15 cellular contexts compared by ENCODE assay signal in genomic region chr1:218739426-218739825, GRCh38.
A peak's percentile ranks its signal among the peaks of the same experiment; 100 is the strongest.
DNase-seq lines count a peak whose midpoint lies in the region; ATAC-seq, FAIRE-seq and TF ChIP-seq lines count a peak whose summit lies in the region.
"Had no signal": no experiment of that assay in that cellular context is flagged by ENCODE, and none has a peak within 500 bp of the region (broad histone marks: within the 10 kb centered on the region; RNA-seq: fewer than 3 reads in every experiment).

No MANE protein-coding gene starts in this region.

- H3K4me1 ChIP-seq in left ventricle myocardium inferior = peaks cover 21% of the 10 kb centered on the region

- H3K27ac Mint-ChIP-seq in stimulated activated naive B cell treated with anti-CD40 and anti-IgM and Interleukin-4, amounts not matched to agents 10 μg/mL and 1 μg/mL and 100 μg/mL, for 72 hours = no peak overlapping the region
- H3K27ac Mint-ChIP-seq: activated naive CD8-positive, alpha-beta T cell; stimulated activated memory B cell treated with anti-CD40 and anti-IgM and Interleukin-4, amounts not matched to agents 10 μg/mL and 1 μg/mL and 100 μg/mL, for 72 hours had no signal

- no peak overlapping the region for H3K4me3 ChIP-seq in left ventricle myocardium inferior
- H3K4me3 ChIP-seq in skeletal muscle cell (ENCODE audit: low read depth, low read length) = no peak overlapping the region
- H3K4me3 ChIP-seq: lung had no signal

- DNase-seq in LHCN-M2 (ENCODE audit: low read depth) (peak; percentile 66), brain pericyte (ENCODE audit: low read depth, low spot score) (peak; percentile 71), left ventricle myocardium inferior (peak; percentile 62), skeletal muscle cell (ENCODE audit: low read depth) (peak; percentile 74), GM19239 (ENCODE audit: insufficient read length, low spot score) (no peak), Ammon's horn (ENCODE audit: low spot score) (no peak)
- DNase-seq in activated CD4-positive, alpha-beta T cell treated with anti-CD3 and anti-CD28 coated beads, Interleukin-2, amount 50 U/mL, for 1 hour = no peak
- no peak for DNase-seq in stimulated activated naive B cell treated with anti-CD40 and anti-IgM and Interleukin-4, amounts not matched to agents 10 μg/mL and 1 μg/mL and 100 μg/mL, for 72 hours
- DNase-seq: activated CD4-positive, CD25-positive, alpha-beta regulatory T cell treated with anti-CD3 and anti-CD28 coated beads, Interleukin-2, amount 50 U/mL, for 72 hours; DMS153; NCI-H1048 had no signal

- H3K9me3 ChIP-seq in left ventricle myocardium inferior (replicated peaks) = peaks cover 4% of the 10 kb centered on the region

- intact Hi-C loops in left ventricle myocardium inferior (cut with micrococcal nuclease) = no loop called here

- no peaks in the 10 kb centered on the region for H3K27me3 ChIP-seq in left ventricle myocardium inferior (ENCODE audit: low read depth)

- peak overlapping the region; percentile 9 for H3K27ac ChIP-seq in left ventricle myocardium inferior (replicated peaks)

- H3K27me3 Mint-ChIP-seq in stimulated activated naive B cell treated with anti-CD40 and anti-IgM and Interleukin-4, amounts not matched to agents 10 μg/mL and 1 μg/mL and 100 μg/mL, for 72 hours = no peaks in the 10 kb centered on the region
- H3K27me3 Mint-ChIP-seq: stimulated activated memory B cell treated with anti-CD40 and anti-IgM and Interleukin-4, amounts not matched to agents 10 μg/mL and 1 μg/mL and 100 μg/mL, for 72 hours had no signal

- ATAC-seq in stimulated activated naive B cell treated with anti-CD40 and anti-IgM and Interleukin-4, amounts not matched to agents 10 μg/mL and 1 μg/mL and 100 μg/mL, for 72 hours (replicated peaks) = no peak
- ATAC-seq: stimulated activated memory B cell treated with anti-CD40 and anti-IgM and Interleukin-4, amounts not matched to agents 10 μg/mL and 1 μg/mL and 100 μg/mL, for 72 hours had no signal

- H3K36me3 Mint-ChIP-seq in stimulated activated naive B cell treated with anti-CD40 and anti-IgM and Interleukin-4, amounts not matched to agents 10 μg/mL and 1 μg/mL and 100 μg/mL, for 72 hours = peaks cover 0 to 3% of the 10 kb centered on the region in 2 donors
- H3K36me3 Mint-ChIP-seq: activated naive CD8-positive, alpha-beta T cell; stimulated activated memory B cell treated with anti-CD40 and anti-IgM and Interleukin-4, amounts not matched to agents 10 μg/mL and 1 μg/mL and 100 μg/mL, for 72 hours had no signal

- H3K4me3 Mint-ChIP-seq in stimulated activated naive B cell treated with anti-CD40 and anti-IgM and Interleukin-4, amounts not matched to agents 10 μg/mL and 1 μg/mL and 100 μg/mL, for 72 hours = no peak overlapping the region
- H3K4me3 Mint-ChIP-seq: activated naive CD8-positive, alpha-beta T cell; neural crest cell; stimulated activated memory B cell treated with anti-CD40 and anti-IgM and Interleukin-4, amounts not matched to agents 10 μg/mL and 1 μg/mL and 100 μg/mL, for 72 hours had no signal

- no peak for FAIRE-seq in GM19239 (lab: Jason Lieb, UNC)

- no peaks in the 10 kb centered on the region for H3K36me3 ChIP-seq in left ventricle myocardium inferior

- TF ChIP-seq CTCF in left ventricle myocardium inferior (IDR thresholded peaks at IDR 0.05; ENCODE audit: borderline replicate concordance) = no peak

- H3K4me1 Mint-ChIP-seq in stimulated activated naive B cell treated with anti-CD40 and anti-IgM and Interleukin-4, amounts not matched to agents 10 μg/mL and 1 μg/mL and 100 μg/mL, for 72 hours = no peaks in the 10 kb centered on the region
- H3K4me1 Mint-ChIP-seq: neural crest cell; stimulated activated memory B cell treated with anti-CD40 and anti-IgM and Interleukin-4, amounts not matched to agents 10 μg/mL and 1 μg/mL and 100 μg/mL, for 72 hours had no signal

- peaks cover 1 to 6% of the 10 kb centered on the region in 2 donors for H3K9me3 Mint-ChIP-seq in stimulated activated naive B cell treated with anti-CD40 and anti-IgM and Interleukin-4, amounts not matched to agents 10 μg/mL and 1 μg/mL and 100 μg/mL, for 72 hours
- H3K9me3 Mint-ChIP-seq: stimulated activated memory B cell treated with anti-CD40 and anti-IgM and Interleukin-4, amounts not matched to agents 10 μg/mL and 1 μg/mL and 100 μg/mL, for 72 hours had no signal

Comparison
In these comparisons a context has a peak if more than half of its experiments do, and no peak if none do; other contexts are left out.
1. DNase-seq: peak in LHCN-M2 (single experiment), brain pericyte (single experiment), left ventricle myocardium inferior (single experiment) and skeletal muscle cell (single experiment); none in GM19239 (single experiment), activated CD4-positive, alpha-beta T cell treated with anti-CD3 and anti-CD28 coated beads, Interleukin-2, amount 50 U/mL, for 1 hour (single experiment), stimulated activated naive B cell treated with anti-CD40 and anti-IgM and Interleukin-4, amounts not matched to agents 10 μg/mL and 1 μg/mL and 100 μg/mL, for 72 hours (single experiment) and Ammon's horn (single experiment).